7 cellular contexts compared by ENCODE assay signal in genomic region chr5:157682257-157682656, GRCh38. TPM values are rescaled to one million over a fixed set of nuclear protein-coding genes. Genes with fewer than 3 reads are reported as not detected.
"Had no signal": no experiment of that assay in that cellular context is flagged by ENCODE, and none has a peak within 500 bp of the region (broad histone marks: within the 10 kb centered on the region; RNA-seq: fewer than 3 reads in every experiment).

No MANE protein-coding gene starts in this region.

- H3K4me2 ChIP-seq: GM23338 had no signal

- DNase-seq: H9, HCEC 1CT, IMR-90 had no signal

- ATAC-seq: GM23338, K562 had no signal

- H3K4me3 ChIP-seq: GM23338, K562 had no signal

- H2AFZ ChIP-seq: GM23338 had no signal

RNA-seq across cellular contexts. Expression of gene C5orf52, which starts 10.9 kb away (rescaled TPM):
- total RNA-seq: GM23338, H1, H9, HT-29, IMR-90, K562 had no signal

RNA-seq across cellular contexts. Expression of gene SOX30, which starts 30.0 kb away (rescaled TPM):
- total RNA-seq: H1, H9, IMR-90, K562 had no signal
